8 cellular contexts compared by ENCODE assay signal in genomic region chr14:31207746-31208545, GRCh38. TPM values are rescaled to one million over a fixed set of nuclear protein-coding genes. Genes with fewer than 3 reads are reported as not detected.
DNase-seq lines count a peak whose midpoint lies in the region; FAIRE-seq and TF ChIP-seq lines count a peak whose summit lies in the region.

Gene HECTD1 (minus strand): TSS chr14:31207793. CDS start chr14:31205936, 1,857 bp downstream.

- peak; percentile 91 for TF ChIP-seq POLR2A in H54 (IDR thresholded peaks at IDR 0.05; ENCODE audit: low read depth, low read length)

- H3F3A ChIP-seq in neural progenitor cell (ENCODE audit: low read depth) = peaks cover 31% of the 10 kb centered on the region

- peak; percentile 52 for FAIRE-seq in H54 (lab: Jason Lieb, UNC)

- peaks cover 4% of the 10 kb centered on the region for H3K27me3 Mint-ChIP-seq in neural progenitor cell (ENCODE audit: insufficient read depth, low read depth)

- H3K4me3 ChIP-seq in LNCaP clone FGC (ENCODE audit: low read depth, low read length) = peak within 1 kb of the TSS; percentile 85
- peak within 1 kb of the TSS; percentile 85 for H3K4me3 ChIP-seq in fibroblast of villous mesenchyme (ENCODE audit: low read depth, low read length)
- peak within 1 kb of the TSS; percentile 78 for H3K4me3 ChIP-seq in neural progenitor cell

- peak within 1 kb of the TSS; percentile 86 for H2AFZ ChIP-seq in neural progenitor cell (replicated peaks)

- peaks cover 21% of the 10 kb centered on the region for H4K20me1 ChIP-seq in neural progenitor cell (ENCODE audit: low read depth)

- peak within 1 kb of the TSS; percentile 94 for H3K4me3 Mint-ChIP-seq in neural progenitor cell

- peaks cover 24% of the 10 kb centered on the region for H3K4me1 Mint-ChIP-seq in neural progenitor cell

- H3K79me2 ChIP-seq in neural progenitor cell (ENCODE audit: low read depth) = peaks cover 45% of the 10 kb centered on the region

- H3K9me3 Mint-ChIP-seq in neural progenitor cell = no peaks in the 10 kb centered on the region

- peak within 1 kb of the TSS; percentile 99 for H3K27ac Mint-ChIP-seq in neural progenitor cell

- peak; percentile 78 for DNase-seq in G401 (ENCODE audit: low spot score)
- peak; percentile 59 for DNase-seq in H54 (ENCODE audit: insufficient read length, low spot score)
- DNase-seq in LNCaP clone FGC (ENCODE audit: low read depth) = peak; percentile 56
- peak; percentile 94 to 95 for DNase-seq in SHP77 (lab: John Stamatoyannopoulos, UW)
- peak; percentile 83 for DNase-seq in activated effector memory CD4-positive, alpha-beta T cell treated with Interleukin-2 at 50 U/mL for 16 hours
- peak; percentile 90 for DNase-seq in fibroblast of villous mesenchyme (ENCODE audit: low read depth)
- peak; percentile 96 for DNase-seq in neural progenitor cell (ENCODE audit: low spot score)
- peak; percentile 77 for DNase-seq in stromal cell of bone marrow (ENCODE audit: low read depth)

- in situ Hi-C loops in G401 (cut with HindIII; ENCODE audit: low sequenced_read_pairs) = no loop called here

- peaks cover 13% of the 10 kb centered on the region for H3K36me3 Mint-ChIP-seq in neural progenitor cell

- peak; percentile 86 for TF ChIP-seq CTCF in LNCaP clone FGC (IDR thresholded peaks at IDR 0.05; ENCODE audit: control insufficient read depth, extremely low read depth, insufficient read depth)
- peak; percentile 31 for TF ChIP-seq CTCF in fibroblast of villous mesenchyme (IDR thresholded peaks at IDR 0.05; ENCODE audit: insufficient read depth, low read depth, low read length)
- peak; percentile 74 for TF ChIP-seq CTCF in neural progenitor cell (IDR thresholded peaks at IDR 0.05)

- no peaks in the 10 kb centered on the region for H3K27me3 ChIP-seq in neural progenitor cell

- peak within 1 kb of the TSS; percentile 98 for H3K27ac ChIP-seq in neural progenitor cell

- peak within 1 kb of the TSS; percentile 97 for H3K4me2 ChIP-seq in neural progenitor cell

- H3K4me1 ChIP-seq in neural progenitor cell = peaks cover 27% of the 10 kb centered on the region

- no peaks in the 10 kb centered on the region for H3K9me3 ChIP-seq in neural progenitor cell (ENCODE audit: low read depth)

- peak within 1 kb of the TSS; percentile 97 for H3K9ac ChIP-seq in neural progenitor cell

- peaks cover 15% of the 10 kb centered on the region for H3K36me3 ChIP-seq in neural progenitor cell

RNA-seq across cellular contexts. Expression of gene HECTD1, which starts in this region (rescaled TPM):
- 52.1 and 77.8 TPM in 2 replicates for total RNA-seq in G401 (2014; rRNA removed; shearing (Covaris generic))
- total RNA-seq in fibroblast of villous mesenchyme = 192 and 283 TPM in 2 replicates
- 142 and 153 TPM in 2 replicates for total RNA-seq in neural progenitor cell (ENCODE audit: low replicate concordance)

Comparison
In these comparisons a context has a peak if more than half of its experiments do, and no peak if none do; other contexts are left out.
1. Peak in every context shown above with its lines: DNase-seq, H3K4me3 ChIP-seq and H3K27ac ChIP-seq.
2. CTCF ChIP-seq: peak in every context shown above with its lines; median percentile 86 in LNCaP clone FGC; 74 in neural progenitor cell; 31 in fibroblast of villous mesenchyme.